ENCODE assay signal across 16 cellular contexts in genomic region chr17:12627776-12628491, GRCh38. TPM values are rescaled to one million over a fixed set of nuclear protein-coding genes. Genes with fewer than 3 reads are reported as not detected.
DNase-seq lines count a peak whose midpoint lies in the region; ATAC-seq and TF ChIP-seq lines count a peak whose summit lies in the region.
"Had no signal": no experiment of that assay in that cellular context is flagged by ENCODE, and none has a peak within 500 bp of the region (broad histone marks: within the 10 kb centered on the region; RNA-seq: fewer than 3 reads in every experiment).

No MANE protein-coding gene starts in this region.

- peak overlapping the region; percentile 96 for H3K27ac ChIP-seq in ACC112 (ENCODE audit: low read depth, low read length)
- peak overlapping the region; percentile 77 to 84 (median 81) for H3K27ac ChIP-seq in esophagus muscularis mucosa (replicated peaks in 1 of 4)
- H3K27ac ChIP-seq: lower lobe of right lung, thyroid gland had no signal

- H3K27ac Mint-ChIP-seq in nephron progenitor cell, result peak overlapping the region; percentile 40
- H3K27ac Mint-ChIP-seq: activated naive CD8-positive, alpha-beta T cell had no signal

- H3K36me3 ChIP-seq in ACC112 (ENCODE audit: insufficient read depth, low read length) (no peaks in the 10 kb centered on the region), esophagus muscularis mucosa (no peaks in the 10 kb centered on the region), MG63 (no peaks in the 10 kb centered on the region), mucosa of descending colon (ENCODE audit: low read depth) (no peaks in the 10 kb centered on the region)
- H3K36me3 ChIP-seq: lower lobe of right lung, thyroid gland had no signal

- H3K36me3 Mint-ChIP-seq in nephron progenitor cell (ENCODE audit: low read depth), result no peaks in the 10 kb centered on the region
- H3K36me3 Mint-ChIP-seq: activated naive CD8-positive, alpha-beta T cell had no signal

- no peaks in the 10 kb centered on the region for H3K79me2 ChIP-seq in ACC112 (ENCODE audit: control insufficient read depth, insufficient read depth, low read length, unreplicated experiment)

- H3K9me3 Mint-ChIP-seq in nephron progenitor cell, result no peaks in the 10 kb centered on the region

- no peaks in the 10 kb centered on the region for H3K9me3 ChIP-seq in esophagus muscularis mucosa
- H3K9me3 ChIP-seq in MG63, result no peaks in the 10 kb centered on the region
- H3K9me3 ChIP-seq in mucosa of descending colon, result no peaks in the 10 kb centered on the region
- H3K9me3 ChIP-seq: lower lobe of right lung, thyroid gland had no signal

- H3K4me1 Mint-ChIP-seq in nephron progenitor cell, result peaks cover 35% of the 10 kb centered on the region

- peak overlapping the region; percentile 77 for H2AFZ ChIP-seq in ACC112 (ENCODE audit: low read length, unreplicated experiment)

- H3K4me3 ChIP-seq in ACC112 (ENCODE audit: low read depth, low read length) (peak overlapping the region; percentile 39), esophagus muscularis mucosa (no peak overlapping the region), MG63 (no peak overlapping the region), mucosa of descending colon (no peak overlapping the region)
- H3K4me3 ChIP-seq: lower lobe of right lung, thyroid gland had no signal

- TF ChIP-seq POLR2A in esophagus muscularis mucosa (IDR thresholded peaks at IDR 0.05; ENCODE audit: low read depth), result no peak

- no peak for TF ChIP-seq CTCF in esophagus muscularis mucosa (IDR thresholded peaks at IDR 0.05)
- no peak for TF ChIP-seq CTCF in nephron progenitor cell (IDR thresholded peaks at IDR 0.05)
- TF ChIP-seq CTCF in mucosa of descending colon (IDR thresholded peaks at IDR 0.05), result no peak

- no peak for ATAC-seq in mucosa of descending colon
- ATAC-seq: lower lobe of right lung had no signal

- H3K4me3 Mint-ChIP-seq in nephron progenitor cell, result no peak overlapping the region
- H3K4me3 Mint-ChIP-seq: activated naive CD8-positive, alpha-beta T cell had no signal

- no peak for TF ChIP-seq EP300 in esophagus muscularis mucosa (IDR thresholded peaks at IDR 0.05)

- peaks cover 14% of the 10 kb centered on the region for H3K4me1 ChIP-seq in ACC112 (ENCODE audit: control insufficient read depth, insufficient read depth, low read length, unreplicated experiment)
- H3K4me1 ChIP-seq in esophagus muscularis mucosa, result peaks cover 4 to 27% (median 21%) of the 10 kb centered on the region in 4 donors
- no peaks in the 10 kb centered on the region for H3K4me1 ChIP-seq in mucosa of descending colon (ENCODE audit: low read depth)
- H3K4me1 ChIP-seq: lower lobe of right lung, thyroid gland had no signal

- H3K27me3 Mint-ChIP-seq in nephron progenitor cell (ENCODE audit: low read depth, poor library complexity), result peaks cover 4% of the 10 kb centered on the region
- H3K27me3 Mint-ChIP-seq: activated naive CD8-positive, alpha-beta T cell had no signal

- 45% methylated on average over 5 of the region's 5 CpGs for WGBS in esophagus muscularis mucosa

- peak; percentile 10 for DNase-seq in LHCN-M2 (ENCODE audit: low read depth)
- no peak for DNase-seq in esophagus muscularis mucosa (ENCODE audit: extremely low spot score)
- no peak for DNase-seq in nephron progenitor cell
- no peak for DNase-seq in MG63
- no peak for DNase-seq in HCEC 1CT
- DNase-seq in NCI-H1092 treated with DMSO at 0.1 percent for 48 hours (lab: John Stamatoyannopoulos, UW), result no peak
- DNase-seq in mucosa of descending colon, result no peak
- DNase-seq: activated CD4-positive, alpha-beta T cell treated with anti-CD3 and anti-CD28 coated beads for 1 hour; DMS 273 treated with DMSO at 0.1 percent for 48 hours; lower lobe of right lung; NCI-H1417; NCI-H446; thyroid gland had no signal

- H3K27me3 ChIP-seq in ACC112 (ENCODE audit: insufficient read depth, low read length) (no peaks in the 10 kb centered on the region), esophagus muscularis mucosa (no peaks in the 10 kb centered on the region), MG63 (no peaks in the 10 kb centered on the region)
- H3K27me3 ChIP-seq: thyroid gland had no signal

- intact Hi-C loops in esophagus muscularis mucosa (cut with DNase I) (no loop called here), mucosa of descending colon (cut with DNase I, micrococcal nuclease) (no loop called here)

RNA-seq across cellular contexts. Expression of gene MYOCD, which starts 37.8 kb away (rescaled TPM):
- total RNA-seq in LHCN-M2 (2014; rRNA removed), result 0.06 TPM in 1 of 2 replicates, not detected in the other
- 0.39 TPM for polyA plus RNA-seq in LHCN-M2 (2012)
- 100 to 1,000 TPM in 3 of 4 donors, 10 to 100 TPM in 1; 96.2 to 211 (median 124) TPM for total RNA-seq in esophagus muscularis mucosa
- total RNA-seq in MG63 (2014; rRNA removed; shearing (Covaris generic); ENCODE audit: low replicate concordance), result 0.10 TPM in 1 of 2 replicates, not detected in the other
- total RNA-seq in mucosa of descending colon, result 100 to 1,000 TPM in 1 of 3 donors, 1 to 10 TPM in 2; 2.8 to 136 (median 9.4) TPM
- total RNA-seq: T-helper 1 cell treated with Interleukin-12 subunit alpha and Interleukin-12 subunit beta and Interleukin-4 antibody, amounts not matched to agents 30 ng/mL and 1 ng/mL, for 36 hours had no signal
